1 cellular context compared by ENCODE assay signal in the genomic region with DNA sequence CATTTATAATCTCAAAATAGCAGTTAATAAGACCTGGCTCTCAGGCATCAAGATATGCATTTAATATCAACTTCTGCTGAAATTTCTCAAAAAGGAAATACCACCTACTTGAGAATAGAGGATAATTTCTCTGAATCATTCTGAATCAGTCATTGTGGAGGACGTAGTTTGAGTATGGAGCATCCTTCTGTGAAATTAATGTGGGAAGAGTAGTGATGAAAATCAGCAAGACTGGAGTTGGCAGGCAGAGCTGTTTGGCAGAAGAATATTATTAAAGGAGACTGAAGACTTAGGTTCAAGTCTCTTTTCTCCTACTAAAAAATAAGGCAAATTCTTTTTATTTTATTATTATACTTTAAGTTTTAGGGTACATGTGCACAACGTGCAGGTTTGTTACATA.
TF ChIP-seq lines count a peak whose summit lies in the region.

No MANE protein-coding gene starts in this region.

TF ChIP-seq in IMR-90, 13 proteins besides CTCF, POLR2A, EP300 and RAD21 (continued from another document):
- TF ChIP-seq, protein P1, sequence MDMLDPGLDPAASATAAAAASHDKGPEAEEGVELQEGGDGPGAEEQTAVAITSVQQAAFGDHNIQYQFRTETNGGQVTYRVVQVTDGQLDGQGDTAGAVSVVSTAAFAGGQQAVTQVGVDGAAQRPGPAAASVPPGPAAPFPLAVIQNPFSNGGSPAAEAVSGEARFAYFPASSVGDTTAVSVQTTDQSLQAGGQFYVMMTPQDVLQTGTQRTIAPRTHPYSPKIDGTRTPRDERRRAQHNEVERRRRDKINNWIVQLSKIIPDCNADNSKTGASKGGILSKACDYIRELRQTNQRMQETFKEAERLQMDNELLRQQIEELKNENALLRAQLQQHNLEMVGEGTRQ (IDR thresholded peaks at IDR 0.05; ENCODE audit: low read depth, low read length), result no peak
- TF ChIP-seq RCOR1 (IDR thresholded peaks at IDR 0.05; ENCODE audit: insufficient replicate concordance, low read length), result no peak
- TF ChIP-seq NFE2L2 (IDR thresholded peaks at IDR 0.05; ENCODE audit: low read depth, low read length), result no peak
- no peak for TF ChIP-seq RFX5 (IDR thresholded peaks at IDR 0.05; ENCODE audit: low read depth, low read length)
- no peak for TF ChIP-seq MXI1 (IDR thresholded peaks at IDR 0.05; ENCODE audit: borderline replicate concordance, low read depth, low read length)
- no peak for TF ChIP-seq CEBPB (IDR thresholded peaks at IDR 0.05; ENCODE audit: low read depth, low read length)
